16 cellular contexts compared by ENCODE assay signal in genomic region chr11:88266919-88267318, GRCh38.
A peak's percentile ranks its signal among the peaks of the same experiment; 100 is the strongest.
DNase-seq lines count a peak whose midpoint lies in the region; ATAC-seq and TF ChIP-seq lines count a peak whose summit lies in the region.
"Had no signal": no experiment of that assay in that cellular context is flagged by ENCODE, and none has a peak within 500 bp of the region (broad histone marks: within the 10 kb centered on the region; RNA-seq: fewer than 3 reads in every experiment).

No MANE protein-coding gene starts in this region.

- peak; percentile 22 for DNase-seq in medulla oblongata (ENCODE audit: extremely low spot score)
- DNase-seq in adrenal gland = no peak
- no peak for DNase-seq in PC-3
- DNase-seq in stimulated activated CD4-positive, alpha-beta T cell treated with anti-CD3 and anti-CD28 coated beads, Interleukin-12 subunit alpha, Interleukin-12 subunit beta, amount 100 ng/mL, for 4 hours = no peak
- DNase-seq: activated CD8-positive, alpha-beta memory T cell treated with anti-CD3 and anti-CD28 coated beads for 24 hours; GOT3; left ventricle myocardium superior; NCI-H1417 treated with DMSO at 0.1 percent for 48 hours; NCI-H446 treated with DMSO at 0.1 percent for 48 hours; WERI-Rb-1 had no signal

- TF ChIP-seq CTCF in adrenal gland (IDR thresholded peaks at IDR 0.05) = no peak
- no peak for TF ChIP-seq CTCF in PC-3 (conservative IDR thresholded peaks at IDR 0.05; ENCODE audit: low read depth, low read length)

- TF ChIP-seq POLR2A in adrenal gland (IDR thresholded peaks at IDR 0.05) = no peak

- peak; percentile 68 for ATAC-seq in GM19035 (IDR thresholded peaks at IDR 0.05; ENCODE audit: unreplicated experiment)
- ATAC-seq in GM21786 (IDR thresholded peaks at IDR 0.05; ENCODE audit: unreplicated experiment) = peak; percentile 92
- ATAC-seq in HG03442 (IDR thresholded peaks at IDR 0.05; ENCODE audit: unreplicated experiment) = peak; percentile 47
- no peak for ATAC-seq in PC-3
- ATAC-seq in GM21528 (IDR thresholded peaks at IDR 0.05; ENCODE audit: low FRiP score, unreplicated experiment) = no peak
- ATAC-seq: left ventricle myocardium superior had no signal

- CTCF ChIA-PET in PC-3 (lab: Charles Lee) = no interaction called here

- H3K36me3 ChIP-seq in adrenal gland (replicated peaks in 1 of 2) (no peaks in the 10 kb centered on the region), PC-3 (ENCODE audit: low read depth, low read length) (no peaks in the 10 kb centered on the region; the same call in 1 of the 2 replicates)
- H3K36me3 ChIP-seq: WERI-Rb-1 had no signal

- H3K79me2 ChIP-seq in PC-3 (ENCODE audit: low read length) = no peaks in the 10 kb centered on the region

- H3K4me1 ChIP-seq in adrenal gland (replicated peaks in 1 of 2) = no peaks in the 10 kb centered on the region
- H3K4me1 ChIP-seq in PC-3 (ENCODE audit: insufficient read depth, low read length) = no peaks in the 10 kb centered on the region
- H3K4me1 ChIP-seq: tibial nerve had no signal

- no peaks in the 10 kb centered on the region for H3K9me2 ChIP-seq in PC-3 (replicated peaks; ENCODE audit: low read length)

- BruUV-seq in PC-3 (replicated peaks; lab: Mats Ljungman, UMichigan) = no TSS peak

- H3K4me3 ChIP-seq in adrenal gland (no peak overlapping the region), PC-3 (ENCODE audit: low read length) (no peak overlapping the region)
- H3K4me3 ChIP-seq: BLaER1 treated with 17β-estradiol and CSF1 and Interleukin-3, amounts not matched to agents 10 nM and 100 nM; tibial nerve had no signal

- no peaks in the 10 kb centered on the region for H3K27me3 ChIP-seq in adrenal gland
- H3K27me3 ChIP-seq in PC-3 (ENCODE audit: low read length) = no peaks in the 10 kb centered on the region
- H3K27me3 ChIP-seq: BLaER1 treated with 17β-estradiol and CSF1 and Interleukin-3, amounts not matched to agents 10 nM and 100 nM; tibial nerve had no signal

- H4K20me1 ChIP-seq in PC-3 (ENCODE audit: low read length) = no peaks in the 10 kb centered on the region

- H3K27ac ChIP-seq in adrenal gland (no peak overlapping the region), PC-3 (ENCODE audit: low read length) (no peak overlapping the region)
- H3K27ac ChIP-seq: BLaER1 treated with 17β-estradiol and CSF1 and Interleukin-3, amounts not matched to agents 10 nM and 100 nM; tibial nerve; WERI-Rb-1 had no signal

- no peak overlapping the region for H3K4me2 ChIP-seq in PC-3 (ENCODE audit: low read length)

- intact Hi-C loops in adrenal gland (cut with DNase I) = no loop called here
- intact Hi-C loops in PC-3 (cut with micrococcal nuclease) = no loop called here

- H3K9me3 ChIP-seq in adrenal gland (replicated peaks in 1 of 3) = no peaks in the 10 kb centered on the region
- no peaks in the 10 kb centered on the region for H3K9me3 ChIP-seq in PC-3 (ENCODE audit: low read length)

- H3F3A ChIP-seq in PC-3 (ENCODE audit: low read length, unreplicated experiment) = no peaks in the 10 kb centered on the region

- no peak overlapping the region for H2AFZ ChIP-seq in PC-3 (ENCODE audit: low read length)

- POLR2A ChIA-PET in PC-3 (lab: Charles Lee; ENCODE audit: unreplicated experiment) = no interaction called here

- no peak overlapping the region for H3K9ac ChIP-seq in PC-3 (ENCODE audit: low read length)
- H3K9ac ChIP-seq: BLaER1 treated with 17β-estradiol and CSF1 and Interleukin-3, amounts not matched to agents 10 nM and 100 nM had no signal

- WGBS in adrenal gland, 4 donors = 78 to 100% (median 94%) methylated on average over 1 of the region's 1 CpG; no CpG with 5 or more reads in 1 of the 4 donors

Comparison
In these comparisons a context has a peak if more than half of its experiments do, and no peak if none do; other contexts are left out.
1. ATAC-seq: peak in GM19035 (single experiment), GM21786 (single experiment) and HG03442 (single experiment); none in PC-3 (single experiment) and GM21528 (single experiment).